ENCODE assay signal across 12 cellular contexts in the genomic region with DNA sequence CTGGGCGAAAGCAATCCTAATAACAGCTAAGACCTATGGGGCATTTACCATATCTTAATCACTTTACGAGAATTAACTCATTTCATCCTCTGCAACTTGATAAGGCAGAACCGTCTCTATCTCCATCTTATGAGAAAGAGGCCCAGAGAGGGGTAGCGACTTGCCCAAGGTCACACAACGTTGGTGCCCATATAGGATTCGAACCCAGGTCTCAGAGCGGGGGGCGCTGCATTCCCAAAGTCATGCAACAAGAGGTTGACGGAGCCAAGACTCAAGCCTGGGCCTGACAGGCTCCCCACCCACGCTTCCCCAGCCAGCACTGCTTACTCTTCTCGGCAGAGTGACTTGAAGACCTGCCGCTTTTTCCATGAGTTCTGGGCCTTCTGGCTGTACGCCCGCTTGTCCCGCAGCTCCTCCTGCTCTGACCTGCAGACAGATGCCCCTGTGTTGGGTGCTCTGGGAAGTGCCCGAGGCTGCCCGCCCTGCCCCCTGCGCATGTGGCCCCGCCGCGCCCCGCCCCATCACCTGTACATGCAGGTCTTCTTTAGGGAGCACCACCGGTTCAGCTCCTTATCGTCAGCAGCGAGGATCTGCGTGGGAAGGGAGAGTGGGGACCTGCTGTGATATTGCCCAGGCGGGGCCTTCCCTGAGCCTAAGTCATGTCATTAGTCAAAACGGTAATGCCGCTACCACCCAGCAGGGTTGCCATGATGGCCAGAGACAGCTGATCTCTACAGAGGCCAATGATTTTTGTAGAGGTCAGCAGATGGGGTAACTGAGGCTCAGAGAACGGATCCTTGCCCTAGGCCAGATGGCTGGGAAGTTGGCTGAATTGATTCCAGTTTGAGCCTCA. TPM values are rescaled to one million over a fixed set of nuclear protein-coding genes. Genes with fewer than 3 reads are reported as not detected.
DNase-seq lines count a peak whose midpoint lies in the region; ATAC-seq, FAIRE-seq and TF ChIP-seq lines count a peak whose summit lies in the region.
"Had no signal": no experiment of that assay in that cellular context is flagged by ENCODE, and none has a peak within 500 bp of the region (broad histone marks: within the 10 kb centered on the region; RNA-seq: fewer than 3 reads in every experiment).

No MANE protein-coding gene starts in this region.

- H3K9me3 ChIP-seq in BLaER1 (no peaks in the 10 kb centered on the region), esophagus muscularis mucosa (no peaks in the 10 kb centered on the region), aorta (ENCODE audit: control insufficient read depth, low read length) (no peaks in the 10 kb centered on the region)
- H3K9me3 ChIP-seq: lower lobe of right lung, SJCRH30 had no signal

- no peaks in the 10 kb centered on the region for H3K27me3 Mint-ChIP-seq in activated T-helper 1 cell treated with anti-CD3 and anti-CD28 coated beads, Interleukin-12 subunit alpha, Interleukin-12 subunit beta, Interleukin-2, Interleukin-4 antibody, amounts not matched to agents 30 ng/mL and 10 ng/mL and 1 ng/mL, durations not matched to agents 14 hours and 24 hours and 36 hours (ENCODE audit: insufficient read depth)
- peaks cover 4 to 8% (median 8%) of the 10 kb centered on the region in 3 donors for H3K27me3 Mint-ChIP-seq in immature natural killer cell (ENCODE audit: low read depth in 3 of 3)
- no peaks in the 10 kb centered on the region for H3K27me3 Mint-ChIP-seq in CD14-positive monocyte (ENCODE audit: low read depth in 3 of 3)

- WGBS in esophagus muscularis mucosa = 86% methylated on average over 19 of the region's 30 CpGs
- WGBS in aorta, 2 donors = 80 to 82% methylated on average over 27 to 30 of the region's 30 CpGs

- peak overlapping the region; percentile 86 for H3K4me2 ChIP-seq in BLaER1

- H4K20me1 ChIP-seq in BLaER1 = no peaks in the 10 kb centered on the region

- peak overlapping the region; percentile 92 for H3K27ac Mint-ChIP-seq in activated T-helper 1 cell treated with anti-CD3 and anti-CD28 coated beads, Interleukin-12 subunit alpha, Interleukin-12 subunit beta, Interleukin-2, Interleukin-4 antibody, amounts not matched to agents 30 ng/mL and 10 ng/mL and 1 ng/mL, durations not matched to agents 14 hours and 24 hours and 36 hours
- peak overlapping the region; percentile 89 to 98 (median 96) for H3K27ac Mint-ChIP-seq in immature natural killer cell
- H3K27ac Mint-ChIP-seq in CD14-positive monocyte = peak overlapping the region in 1 of 7 donors; percentile 23

- H3K27me3 ChIP-seq in BLaER1 (no peaks in the 10 kb centered on the region), esophagus muscularis mucosa (no peaks in the 10 kb centered on the region), aorta (ENCODE audit: control insufficient read depth in 1 of 2, insufficient read depth in 2 of 2, low read length in 1 of 2) (no peaks in the 10 kb centered on the region)
- H3K27me3 ChIP-seq: SJCRH30 had no signal

- peaks cover 49% of the 10 kb centered on the region for H3K36me3 Mint-ChIP-seq in activated T-helper 1 cell treated with anti-CD3 and anti-CD28 coated beads, Interleukin-12 subunit alpha, Interleukin-12 subunit beta, Interleukin-2, Interleukin-4 antibody, amounts not matched to agents 30 ng/mL and 10 ng/mL and 1 ng/mL, durations not matched to agents 14 hours and 24 hours and 36 hours (ENCODE audit: low read depth)
- H3K36me3 Mint-ChIP-seq in immature natural killer cell (peaks cover 3 to 28% (median 7%) of the 10 kb centered on the region in 3 donors), CD14-positive monocyte (peaks cover 69 to 92% of the 10 kb centered on the region in 2 donors)

- H3K4me1 ChIP-seq in BLaER1 (peaks cover 77% of the 10 kb centered on the region), esophagus muscularis mucosa (peaks cover 0 to 4% (median 0%) of the 10 kb centered on the region in 4 donors), aorta (ENCODE audit: control insufficient read depth in 1 of 2, insufficient read depth in 2 of 2, low read length in 2 of 2) (no peaks in the 10 kb centered on the region)
- H3K4me1 ChIP-seq: SJCRH30 had no signal

- no peaks in the 10 kb centered on the region for H3K9me3 Mint-ChIP-seq in activated T-helper 1 cell treated with anti-CD3 and anti-CD28 coated beads, Interleukin-12 subunit alpha, Interleukin-12 subunit beta, Interleukin-2, Interleukin-4 antibody, amounts not matched to agents 30 ng/mL and 10 ng/mL and 1 ng/mL, durations not matched to agents 14 hours and 24 hours and 36 hours
- H3K9me3 Mint-ChIP-seq in immature natural killer cell = no peaks in the 10 kb centered on the region
- peaks cover 0 to 8% (median 1%) of the 10 kb centered on the region in 7 donors for H3K9me3 Mint-ChIP-seq in CD14-positive monocyte

- H3K4me1 Mint-ChIP-seq in activated T-helper 1 cell treated with anti-CD3 and anti-CD28 coated beads, Interleukin-12 subunit alpha, Interleukin-12 subunit beta, Interleukin-2, Interleukin-4 antibody, amounts not matched to agents 30 ng/mL and 10 ng/mL and 1 ng/mL, durations not matched to agents 14 hours and 24 hours and 36 hours (ENCODE audit: low read depth) = peaks cover 41% of the 10 kb centered on the region
- H3K4me1 Mint-ChIP-seq in immature natural killer cell (peaks cover 61 to 62% of the 10 kb centered on the region in 2 donors), CD14-positive monocyte (peaks cover 15% of the 10 kb centered on the region)

- H3K36me3 ChIP-seq in BLaER1 (peaks cover 92% of the 10 kb centered on the region), esophagus muscularis mucosa (peaks cover 66 to 100% (median 99%) of the 10 kb centered on the region in 4 donors), aorta (ENCODE audit: control insufficient read depth in 1 of 2, insufficient read depth in 2 of 2, low read length in 1 of 2) (no peaks in the 10 kb centered on the region)

- peak overlapping the region; percentile 85 for H3K9ac ChIP-seq in BLaER1

- TF ChIP-seq CTCF in esophagus muscularis mucosa (IDR thresholded peaks at IDR 0.05) (peak in 1 of 3 experiments; percentile 3), CD14-positive monocyte (IDR thresholded peaks at IDR 0.05) (no peak)

- TF ChIP-seq EP300 in esophagus muscularis mucosa (IDR thresholded peaks at IDR 0.05) = no peak

- no peak for FAIRE-seq in GM12892 (lab: Jason Lieb, UNC)

- intact Hi-C loops in activated T-helper 1 cell treated with anti-CD3 and anti-CD28 coated beads, Interleukin-12 subunit alpha, Interleukin-12 subunit beta, Interleukin-2, Interleukin-4 antibody, amounts not matched to agents 30 ng/mL and 10 ng/mL and 1 ng/mL, durations not matched to agents 14 hours and 24 hours and 36 hours (cut with micrococcal nuclease) = loop anchor here (1.0 to 5.0 kb wide), 2 partner anchors 9 to 73 kb away; no protein-coding TSS in a partner anchor
- intact Hi-C loops in esophagus muscularis mucosa (cut with DNase I) (loop anchor here (5.0 kb wide), 1 partner anchor 53 kb away; a partner anchor contains a TSS), CD14-positive monocyte (cut with micrococcal nuclease) (no loop called here), aorta (cut with DNase I) (no loop called here)

- H3K4me3 Mint-ChIP-seq in activated T-helper 1 cell treated with anti-CD3 and anti-CD28 coated beads, Interleukin-12 subunit alpha, Interleukin-12 subunit beta, Interleukin-2, Interleukin-4 antibody, amounts not matched to agents 30 ng/mL and 10 ng/mL and 1 ng/mL, durations not matched to agents 14 hours and 24 hours and 36 hours = peak overlapping the region; percentile 64
- peak overlapping the region; percentile 77 to 86 (median 81) for H3K4me3 Mint-ChIP-seq in immature natural killer cell
- no peak overlapping the region for H3K4me3 Mint-ChIP-seq in CD14-positive monocyte

- H3K27ac ChIP-seq in BLaER1 (peak overlapping the region; percentile 99), esophagus muscularis mucosa (replicated peaks in 1 of 4) (peak overlapping the region in 1 of 4 donors; percentile 27), aorta (ENCODE audit: low read depth in 1 of 2, low read length in 2 of 2) (no peak overlapping the region)
- H3K27ac ChIP-seq: lower lobe of right lung, SJCRH30 had no signal

- ATAC-seq in HG03175 (IDR thresholded peaks at IDR 0.05; ENCODE audit: unreplicated experiment) (no peak), aorta (ENCODE audit: low FRiP score) (no peak)

- DNase-seq in GM12892 (ENCODE audit: insufficient read length) = no peak
- no peak for DNase-seq in activated T-helper 1 cell treated with anti-CD3 and anti-CD28 coated beads, Interleukin-12 subunit alpha, Interleukin-12 subunit beta, Interleukin-2, Interleukin-4 antibody, amounts not matched to agents 30 ng/mL and 10 ng/mL and 1 ng/mL, durations not matched to agents 14 hours and 24 hours and 36 hours (ENCODE audit: low spot score)
- DNase-seq in immature natural killer cell = no peak
- no peak for DNase-seq in esophagus muscularis mucosa (ENCODE audit: extremely low spot score)
- DNase-seq in CD14-positive monocyte (ENCODE audit: low spot score) = no peak
- no peak for DNase-seq in aorta
- DNase-seq: lower lobe of right lung, NCI-H510A, retina had no signal

- TF ChIP-seq POLR2A in GM12892 (IDR thresholded peaks at IDR 0.05; ENCODE audit: low read depth, low read length) = peak; percentile 13; the same call in 1 of the 2 replicates
- no peak for TF ChIP-seq POLR2A in esophagus muscularis mucosa (IDR thresholded peaks at IDR 0.05; ENCODE audit: low read depth)

- H3K4me3 ChIP-seq in BLaER1 (peak overlapping the region; percentile 16; the same call in 1 of the 2 replicates), esophagus muscularis mucosa (no peak overlapping the region), aorta (ENCODE audit: low read length in 2 of 2) (no peak overlapping the region)
- H3K4me3 ChIP-seq: lower lobe of right lung, SJCRH30 had no signal

RNA-seq across cellular contexts. Expression of a gene that starts 10.8 kb away (rescaled TPM):
- 19.1 TPM for polyA plus RNA-seq in GM12892 (2012; ENCODE audit: missing spikeins)
- 91.1 and 91.8 TPM in 2 replicates for total RNA-seq in activated T-helper 1 cell treated with anti-CD3 and anti-CD28 coated beads, Interleukin-12 subunit alpha, Interleukin-12 subunit beta, Interleukin-2, Interleukin-4 antibody, amounts not matched to agents 30 ng/mL and 10 ng/mL and 1 ng/mL, durations not matched to agents 14 hours and 24 hours and 36 hours
- polyA plus RNA-seq in immature natural killer cell = 10 to 100 TPM in 2 of 3 donors, 1 to 10 TPM in 1; 5.7 to 44.4 (median 10.1) TPM
- 10 to 100 TPM; 13.7 to 23.9 (median 16.0) TPM for total RNA-seq in esophagus muscularis mucosa
- polyA plus RNA-seq in CD14-positive monocyte = 1 to 10 TPM; 3.9 to 6.1 TPM
- 10 to 100 TPM; 15.8 to 18.9 TPM for total RNA-seq in aorta
- polyA plus RNA-seq in aorta = 10 to 100 TPM in 1 of 2 donors, 1 to 10 TPM in 1; 6.4 to 41.0 TPM

RNA-seq across cellular contexts. Expression of a gene that starts 11.3 kb away (rescaled TPM):
- 10.7 TPM for polyA plus RNA-seq in GM12892 (2012; ENCODE audit: missing spikeins)
- 37.3 and 40.7 TPM in 2 replicates for total RNA-seq in activated T-helper 1 cell treated with anti-CD3 and anti-CD28 coated beads, Interleukin-12 subunit alpha, Interleukin-12 subunit beta, Interleukin-2, Interleukin-4 antibody, amounts not matched to agents 30 ng/mL and 10 ng/mL and 1 ng/mL, durations not matched to agents 14 hours and 24 hours and 36 hours
- polyA plus RNA-seq in immature natural killer cell (10 to 100 TPM; 13.9 to 42.1 (median 16.1) TPM), CD14-positive monocyte (10 to 100 TPM; 10.7 to 11.9 TPM), aorta (10 to 100 TPM; 17.7 to 42.6 TPM)
- total RNA-seq in esophagus muscularis mucosa (10 to 100 TPM; 18.2 to 44.1 (median 29.7) TPM), aorta (10 to 100 TPM; 14.0 to 17.2 TPM)

RNA-seq across cellular contexts. Expression of a gene that starts 13.8 kb away (rescaled TPM):
- polyA plus RNA-seq in GM12892 (2012; ENCODE audit: missing spikeins) = 9.0 TPM
- 40.1 and 42.1 TPM in 2 replicates for total RNA-seq in activated T-helper 1 cell treated with anti-CD3 and anti-CD28 coated beads, Interleukin-12 subunit alpha, Interleukin-12 subunit beta, Interleukin-2, Interleukin-4 antibody, amounts not matched to agents 30 ng/mL and 10 ng/mL and 1 ng/mL, durations not matched to agents 14 hours and 24 hours and 36 hours
- 100 to 1,000 TPM; 253 to 474 (median 308) TPM for polyA plus RNA-seq in immature natural killer cell
- 10 to 100 TPM; 11.2 to 30.0 (median 18.3) TPM for total RNA-seq in esophagus muscularis mucosa
- 100 to 1,000 TPM; 115 to 130 TPM for polyA plus RNA-seq in CD14-positive monocyte
- total RNA-seq in aorta = 10 to 100 TPM; 11.8 to 19.2 TPM
- polyA plus RNA-seq in aorta = 10 to 100 TPM; 17.9 to 23.0 TPM

RNA-seq across cellular contexts. Expression of a gene that starts 32.1 kb away (rescaled TPM):
- not detected for polyA plus RNA-seq in GM12892 (2012; ENCODE audit: missing spikeins)
- not detected in 2 replicates for total RNA-seq in activated T-helper 1 cell treated with anti-CD3 and anti-CD28 coated beads, Interleukin-12 subunit alpha, Interleukin-12 subunit beta, Interleukin-2, Interleukin-4 antibody, amounts not matched to agents 30 ng/mL and 10 ng/mL and 1 ng/mL, durations not matched to agents 14 hours and 24 hours and 36 hours
- polyA plus RNA-seq in immature natural killer cell (1 to 10 TPM in 1 of 3 donors, not detected in 2; 1.8 TPM), CD14-positive monocyte (under 1 TPM in 1 of 2 donors, not detected in 1; 0.36 TPM), aorta (10 to 100 TPM in 1 of 2 donors, under 1 TPM in 1; 0.05 to 15.0 TPM)
- total RNA-seq in esophagus muscularis mucosa (not detected), aorta (not detected)

RNA-seq across cellular contexts. Expression of a gene that starts 37.7 kb away (rescaled TPM):
- 0.15 TPM for polyA plus RNA-seq in GM12892 (2012; ENCODE audit: missing spikeins)
- not detected in 2 replicates for total RNA-seq in activated T-helper 1 cell treated with anti-CD3 and anti-CD28 coated beads, Interleukin-12 subunit alpha, Interleukin-12 subunit beta, Interleukin-2, Interleukin-4 antibody, amounts not matched to agents 30 ng/mL and 10 ng/mL and 1 ng/mL, durations not matched to agents 14 hours and 24 hours and 36 hours
- polyA plus RNA-seq in immature natural killer cell (100 to 1,000 TPM; 383 to 659 (median 399) TPM), CD14-positive monocyte (under 1 TPM; 0.18 to 0.46 TPM), aorta (1 to 10 TPM; 1.3 to 1.6 TPM)
- total RNA-seq in esophagus muscularis mucosa (not detected), aorta (under 1 TPM; 0.39 to 0.99 TPM)

Comparison
In these comparisons a context has a peak if more than half of its experiments do, and no peak if none do; other contexts are left out.
1. H3K4me3 Mint-ChIP-seq: peak in activated T-helper 1 cell treated with anti-CD3 and anti-CD28 coated beads, Interleukin-12 subunit alpha, Interleukin-12 subunit beta, Interleukin-2, Interleukin-4 antibody, amounts not matched to agents 30 ng/mL and 10 ng/mL and 1 ng/mL, durations not matched to agents 14 hours and 24 hours and 36 hours (single experiment) and immature natural killer cell (5 of 5); none in CD14-positive monocyte (0 of 2).
2. intact Hi-C loops: an anchor here in activated T-helper 1 cell treated with anti-CD3 and anti-CD28 coated beads, Interleukin-12 subunit alpha, Interleukin-12 subunit beta, Interleukin-2, Interleukin-4 antibody, amounts not matched to agents 30 ng/mL and 10 ng/mL and 1 ng/mL, durations not matched to agents 14 hours and 24 hours and 36 hours (1.0 to 5.0 kb wide) and esophagus muscularis mucosa (5.0 kb wide); none called in CD14-positive monocyte and aorta.